Comparison of ENCODE assay signal across 8 cellular contexts in the genomic region with DNA sequence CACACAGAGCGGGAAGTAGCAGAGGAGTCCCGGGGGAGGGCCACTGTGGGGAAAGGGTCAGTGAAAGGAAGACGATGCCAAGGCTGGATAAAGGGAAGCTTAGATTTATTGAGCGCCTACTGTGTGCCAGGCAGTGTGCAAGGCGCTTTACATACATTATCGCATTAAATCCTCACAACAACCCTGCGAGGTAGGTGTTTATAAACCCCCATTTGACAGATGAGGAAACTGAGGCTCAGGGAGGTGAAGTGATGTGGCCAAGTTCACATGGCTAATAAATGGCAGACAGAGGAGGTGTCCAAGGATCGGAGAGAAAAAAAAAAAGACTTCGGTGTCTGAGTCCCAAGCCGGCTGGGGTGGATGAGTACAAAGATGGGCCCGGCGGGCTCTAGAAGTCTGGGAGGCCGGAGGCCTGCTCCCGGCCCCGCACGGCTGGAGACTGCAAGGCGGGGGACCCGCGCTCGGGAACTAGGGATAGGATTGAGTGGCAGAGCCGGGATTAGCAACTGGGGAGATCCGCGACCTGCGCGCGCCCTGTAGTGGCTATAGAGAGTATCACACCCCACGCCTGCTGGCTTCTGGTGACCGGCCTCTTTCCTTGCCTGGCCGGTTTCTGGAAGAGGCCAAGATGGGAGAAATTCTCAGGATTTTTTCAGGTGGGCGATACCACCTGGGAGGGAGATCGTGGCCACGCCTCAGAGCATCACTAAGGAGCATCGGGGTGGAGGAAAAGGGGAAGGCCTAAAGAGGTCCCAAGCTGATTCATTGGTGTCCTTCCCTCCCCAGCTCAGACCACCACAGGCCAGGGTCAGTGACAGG. TPM values are rescaled to one million over a fixed set of nuclear protein-coding genes. Genes with fewer than 3 reads are reported as not detected.
A peak's percentile ranks its signal among the peaks of the same experiment; 100 is the strongest.
DNase-seq lines count a peak whose midpoint lies in the region; ATAC-seq, FAIRE-seq and TF ChIP-seq lines count a peak whose summit lies in the region.

No MANE protein-coding gene starts in this region.

- TF ChIP-seq EP300 in GM12878 (IDR thresholded peaks at IDR 0.05; ENCODE audit: borderline replicate concordance in 1 of 2, control insufficient read depth in 1 of 2, low read depth in 2 of 2, low read length in 2 of 2) (no peak), sigmoid colon (IDR thresholded peaks at IDR 0.05) (no peak)

- TF ChIP-seq CTCF in GM12878 (IDR thresholded peaks at IDR 0.05 in 2 of 3, conservative IDR thresholded peaks at IDR 0.05 in 1 of 3; ENCODE audit: control insufficient read depth in 2 of 3, extremely low read depth in 1 of 3, insufficient read depth in 1 of 3, low read depth in 3 of 3, low read length in 3 of 3), result peak; percentile 68 to 84 (median 82)
- TF ChIP-seq CTCF in sigmoid colon (IDR thresholded peaks at IDR 0.05), result peak; percentile 40 to 90 (median 70)

- H3K4me1 ChIP-seq in GM12878 (ENCODE audit: control insufficient read depth, insufficient read depth, low read length) (peaks cover 29% of the 10 kb centered on the region), sigmoid colon (peaks cover 0 to 48% (median 46%) of the 10 kb centered on the region in 4 donors)

- no peak for TF ChIP-seq POLR2A in GM12878 (IDR thresholded peaks at IDR 0.05; ENCODE audit: low read depth, low read length)
- no peak for TF ChIP-seq POLR2A in sigmoid colon (IDR thresholded peaks at IDR 0.05)

- H4K20me1 ChIP-seq in GM12878 (ENCODE audit: control insufficient read depth, insufficient read depth), result peaks cover 3% of the 10 kb centered on the region

- RAD21 ChIA-PET in GM12878 (lab: Charles Lee; ENCODE audit: unreplicated experiment), result interaction anchor here (0.6 to 5.4 kb wide), 6 partner anchors 12 to 143 kb away, joined by 3 to 62 read pairs (median 24); a partner anchor contains a TSS

- POLR2A ChIA-PET in GM12878 (lab: Charles Lee), result interaction anchor here (1.1 kb wide), 1 partner anchor 74 kb away, joined by 3 read pairs; no protein-coding TSS in a partner anchor

- H2AFZ ChIP-seq in GM12878 (ENCODE audit: control insufficient read depth, low read depth, low read length), result no peak overlapping the region

- CTCF ChIA-PET in GM12878 (lab: Yijun Ruan, JAX), result interaction anchor here (0.5 to 14.1 kb wide), 15 partner anchors 15 to 157 kb away, joined by 3 to 172 read pairs (median 14); a partner anchor contains a TSS

- FAIRE-seq in GM12878 (lab: Jason Lieb, UNC), result no peak

- ATAC-seq in GM12878 (peak; percentile 31), HG03045 (IDR thresholded peaks at IDR 0.05; ENCODE audit: unreplicated experiment) (no peak)

- no TSS peak for BruUV-seq in GM12878 (replicated peaks; lab: Mats Ljungman, UMichigan)

- H3K27me3 ChIP-seq in GM12878 (replicated peaks in 1 of 2; ENCODE audit: control insufficient read depth in 2 of 2, insufficient read depth in 2 of 2, low read length in 1 of 2) (no peaks in the 10 kb centered on the region; a peak in 1 of 4 replicates), sigmoid colon (peaks cover 34 to 97% (median 52%) of the 10 kb centered on the region in 3 donors)

- H3K4me3 ChIP-seq in GM12878 (no peak overlapping the region), sigmoid colon (peak overlapping the region in 2 of 4 donors; percentile 23 to 36)

- H3K36me3 ChIP-seq in GM12878 (ENCODE audit: control insufficient read depth in 2 of 2, insufficient read depth in 2 of 2, low read length in 1 of 2), result no peaks in the 10 kb centered on the region
- H3K36me3 ChIP-seq in sigmoid colon, result no peaks in the 10 kb centered on the region

- SMC1A ChIA-PET in GM12878 (lab: Charles Lee; ENCODE audit: uncharacterized antibody, unreplicated experiment), result interaction anchor here (0.9 to 1.2 kb wide), 2 partner anchors 48 to 75 kb away, joined by 3 to 4 read pairs; a partner anchor contains a TSS

- H3K9me3 ChIP-seq in GM12878 (replicated peaks; ENCODE audit: control insufficient read depth, insufficient read depth, low read length) (no peaks in the 10 kb centered on the region), sigmoid colon (no peaks in the 10 kb centered on the region)

- intact Hi-C loops in GM12878 (cut with micrococcal nuclease; ENCODE audit: unreplicated experiment), result loop anchor here (1.0 to 5.0 kb wide), 3 partner anchors 93 to 142 kb away; a partner anchor contains a TSS
- intact Hi-C loops in sigmoid colon (cut with DNase I), result no loop called here

- peak overlapping the region; percentile 54 for H3K4me2 ChIP-seq in GM12878 (ENCODE audit: control insufficient read depth, insufficient read depth)

- TF ChIP-seq RAD21 in GM12878 (IDR thresholded peaks at IDR 0.05; ENCODE audit: insufficient read depth, low read depth, low read length), result peak; percentile 62

- no peak overlapping the region for H3K9ac ChIP-seq in GM12878 (ENCODE audit: control insufficient read depth, insufficient read depth, low read length)

- DNase-seq in activated CD4-positive, CD25-positive, alpha-beta regulatory T cell treated with anti-CD3 and anti-CD28 coated beads, Interleukin-2, amount 50 U/mL, for 72 hours, result peak; percentile 57
- no peak for DNase-seq in activated CD4-positive, CD25-positive, alpha-beta regulatory T cell (lab: John Stamatoyannopoulos, UW)
- DNase-seq in M059J (ENCODE audit: low read depth) (peak; percentile 77), RPMI7951 (ENCODE audit: low read depth) (peak; percentile 70), GM12878 (ENCODE audit: low read depth, low spot score) (no peak), hippocampal formation (lab: John Stamatoyannopoulos, UW) (peak; percentile 47 to 78), sigmoid colon (peak; percentile 89)

- in situ Hi-C loops in GM12878 (cut with MboI), result no loop called here

- H3K27ac ChIP-seq in GM12878 (ENCODE audit: control insufficient read depth, insufficient read depth) (no peak overlapping the region), sigmoid colon (no peak overlapping the region)

- peaks cover 3% of the 10 kb centered on the region for H3K79me2 ChIP-seq in GM12878 (ENCODE audit: control insufficient read depth, insufficient read depth, low read length)

- WGBS in GM12878 (ENCODE audit: insufficient coverage, insufficient replicate concordance, low lambda C conversion rate, missing lambda C conversion rate), result under 1% methylated on average over 33 of the region's 33 CpGs
- 6 to 7% methylated on average over 33 of the region's 33 CpGs for WGBS in sigmoid colon, 2 donors

RNA-seq across cellular contexts. Expression of a gene that starts 3.9 kb away (rescaled TPM):
- total RNA-seq in M059J (2014; rRNA removed; shearing (Covaris generic)), result not detected in 2 replicates
- not detected in 2 replicates for total RNA-seq in RPMI7951 (2014; rRNA removed; shearing (Covaris generic))
- total RNA-seq in GM12878 (2013; cell fraction: nucleolus; rRNA removed), result 3.6 and 4.6 TPM in 2 replicates
- total RNA-seq in GM12878 (2014; rRNA removed) (9.6 and 11.4 TPM in 2 replicates), GM12878 (2014; rRNA removed; fragmentation: Illumina TruSeq; extraction: Trizol) (5.1 and 5.5 TPM in 2 replicates), GM12878 (2021) (11.5 and 13.4 TPM in 2 replicates), sigmoid colon (under 1 TPM in 1 of 4 donors, not detected in 3; 0.14 TPM)
- 1.5 TPM for polyA plus RNA-seq in GM12878 (2011; ENCODE audit: low read depth)
- polyA plus RNA-seq in GM12878 (2011; rRNA removed) (1.5 and 2.0 TPM in 2 replicates), GM12878 (2014; fragmentation: Illumina TruSeq; extraction: Trizol) (3.0 and 6.1 TPM in 2 replicates), GM12878 (2014; fragmentation: Nextera tagmentation; extraction: Ambion mirVana) (under 1 TPM; 0.10 to 0.22 TPM), GM12878 (2014; rRNA removed) (7.4 and 10.1 TPM in 2 replicates), GM12878 (2016; fragmentation: Nextera tagmentation; extraction: Ambion mirVana) (1 to 10 TPM in 1 of 2 experiments, under 1 TPM in 1; 0.70 to 1.0 TPM), sigmoid colon (under 1 TPM in 2 of 3 donors, not detected in 1; 0.60 to 0.69 TPM)
- 2.1 and 2.6 TPM in 2 replicates for polyA plus RNA-seq in GM12878 (2011; cell fraction: cytosol; rRNA removed)
- 4.1 and 5.1 TPM in 2 replicates for polyA plus RNA-seq in GM12878 (2011; cell fraction: nucleus; rRNA removed)
- polyA plus RNA-seq in GM12878 (2012), result 2.3 and 2.7 TPM in 2 replicates
- 1.5 and 2.7 TPM in 2 replicates for polyA minus RNA-seq in GM12878 (2011; rRNA and poly(A)+ RNA removed)
- polyA minus RNA-seq in GM12878 (2011; cell fraction: cytosol; rRNA and poly(A)+ RNA removed), result 1.3 and 1.5 TPM in 2 replicates
- polyA minus RNA-seq in GM12878 (2011; cell fraction: nucleus; rRNA and poly(A)+ RNA removed), result 1.7 and 2.6 TPM in 2 replicates

RNA-seq across cellular contexts. Expression of a gene that starts 17.1 kb away (rescaled TPM):
- not detected in 2 replicates for total RNA-seq in M059J (2014; rRNA removed; shearing (Covaris generic))
- total RNA-seq in RPMI7951 (2014; rRNA removed; shearing (Covaris generic)), result not detected in 2 replicates
- total RNA-seq in GM12878 (2013; cell fraction: nucleolus; rRNA removed), result not detected in 2 replicates
- total RNA-seq in GM12878 (2014; rRNA removed) (not detected in 2 replicates), GM12878 (2014; rRNA removed; fragmentation: Illumina TruSeq; extraction: Trizol) (not detected in 2 replicates), GM12878 (2021) (not detected in 2 replicates), sigmoid colon (not detected)
- polyA plus RNA-seq in GM12878 (2011; ENCODE audit: low read depth), result not detected
- polyA plus RNA-seq in GM12878 (2011; rRNA removed) (not detected in 2 replicates), GM12878 (2014; fragmentation: Illumina TruSeq; extraction: Trizol) (not detected in 2 replicates), GM12878 (2014; fragmentation: Nextera tagmentation; extraction: Ambion mirVana) (not detected), GM12878 (2014; rRNA removed) (not detected in 2 replicates), GM12878 (2016; fragmentation: Nextera tagmentation; extraction: Ambion mirVana) (not detected), sigmoid colon (under 1 TPM in 1 of 3 donors, not detected in 2; 0.10 TPM)
- 0.13 TPM in 1 of 2 replicates, not detected in the other for polyA plus RNA-seq in GM12878 (2011; cell fraction: cytosol; rRNA removed)
- polyA plus RNA-seq in GM12878 (2011; cell fraction: nucleus; rRNA removed), result 0.12 and 0.37 TPM in 2 replicates
- not detected in 2 replicates for polyA plus RNA-seq in GM12878 (2012)
- polyA minus RNA-seq in GM12878 (2011; rRNA and poly(A)+ RNA removed), result not detected in 2 replicates
- polyA minus RNA-seq in GM12878 (2011; cell fraction: cytosol; rRNA and poly(A)+ RNA removed), result not detected in 2 replicates
- polyA minus RNA-seq in GM12878 (2011; cell fraction: nucleus; rRNA and poly(A)+ RNA removed), result not detected in 2 replicates

RNA-seq across cellular contexts. Expression of a gene that starts 23.3 kb away (rescaled TPM):
- 56.0 and 59.3 TPM in 2 replicates for total RNA-seq in M059J (2014; rRNA removed; shearing (Covaris generic))
- total RNA-seq in RPMI7951 (2014; rRNA removed; shearing (Covaris generic)), result 81.3 and 89.6 TPM in 2 replicates
- total RNA-seq in GM12878 (2013; cell fraction: nucleolus; rRNA removed), result 25.8 and 31.4 TPM in 2 replicates
- total RNA-seq in GM12878 (2014; rRNA removed) (49.5 and 58.1 TPM in 2 replicates), GM12878 (2014; rRNA removed; fragmentation: Illumina TruSeq; extraction: Trizol) (62.6 and 62.8 TPM in 2 replicates), GM12878 (2021) (43.7 and 46.4 TPM in 2 replicates), sigmoid colon (10 to 100 TPM; 49.6 to 71.3 (median 60.0) TPM)
- 46.6 TPM for polyA plus RNA-seq in GM12878 (2011; ENCODE audit: low read depth)
- polyA plus RNA-seq in GM12878 (2011; rRNA removed) (91.6 and 102 TPM in 2 replicates), GM12878 (2014; fragmentation: Illumina TruSeq; extraction: Trizol) (80.9 and 102 TPM in 2 replicates), GM12878 (2014; fragmentation: Nextera tagmentation; extraction: Ambion mirVana) (10 to 100 TPM; 61.5 to 70.9 TPM), GM12878 (2014; rRNA removed) (38.3 and 44.5 TPM in 2 replicates), GM12878 (2016; fragmentation: Nextera tagmentation; extraction: Ambion mirVana) (10 to 100 TPM; 58.5 to 60.3 TPM), sigmoid colon (10 to 100 TPM; 48.6 to 71.2 (median 61.3) TPM)
- 68.6 and 71.3 TPM in 2 replicates for polyA plus RNA-seq in GM12878 (2011; cell fraction: cytosol; rRNA removed)
- 39.9 and 44.5 TPM in 2 replicates for polyA plus RNA-seq in GM12878 (2011; cell fraction: nucleus; rRNA removed)
- polyA plus RNA-seq in GM12878 (2012), result 35.3 and 41.2 TPM in 2 replicates
- polyA minus RNA-seq in GM12878 (2011; rRNA and poly(A)+ RNA removed), result 45.2 and 54.1 TPM in 2 replicates
- 14.2 and 23.2 TPM in 2 replicates for polyA minus RNA-seq in GM12878 (2011; cell fraction: cytosol; rRNA and poly(A)+ RNA removed)
- 8.8 and 19.9 TPM in 2 replicates for polyA minus RNA-seq in GM12878 (2011; cell fraction: nucleus; rRNA and poly(A)+ RNA removed)

RNA-seq across cellular contexts. Expression of a gene that starts 23.7 kb away (rescaled TPM):
- 0.27 TPM in 1 of 2 replicates, not detected in the other for total RNA-seq in M059J (2014; rRNA removed; shearing (Covaris generic))
- 0.29 TPM in 1 of 2 replicates, not detected in the other for total RNA-seq in RPMI7951 (2014; rRNA removed; shearing (Covaris generic))
- total RNA-seq in GM12878 (2013; cell fraction: nucleolus; rRNA removed), result 2.5 and 2.8 TPM in 2 replicates
- total RNA-seq in GM12878 (2014; rRNA removed) (0.27 and 0.45 TPM in 2 replicates), GM12878 (2014; rRNA removed; fragmentation: Illumina TruSeq; extraction: Trizol) (0.27 and 0.37 TPM in 2 replicates), GM12878 (2021) (0.61 and 0.95 TPM in 2 replicates), sigmoid colon (under 1 TPM in 3 of 4 donors, not detected in 1; 0.28 to 0.49 (median 0.36) TPM)
- not detected for polyA plus RNA-seq in GM12878 (2011; ENCODE audit: low read depth)
- polyA plus RNA-seq in GM12878 (2011; rRNA removed) (1.1 and 1.5 TPM in 2 replicates), GM12878 (2014; fragmentation: Illumina TruSeq; extraction: Trizol) (0.16 and 0.22 TPM in 2 replicates), GM12878 (2014; fragmentation: Nextera tagmentation; extraction: Ambion mirVana) (under 1 TPM; 0.09 to 0.10 TPM), GM12878 (2014; rRNA removed) (0.70 and 0.73 TPM in 2 replicates), GM12878 (2016; fragmentation: Nextera tagmentation; extraction: Ambion mirVana) (under 1 TPM; 0.21 to 0.46 TPM), sigmoid colon (1 to 10 TPM in 1 of 3 donors, not detected in 2; 1.0 TPM)
- 1.5 and 1.9 TPM in 2 replicates for polyA plus RNA-seq in GM12878 (2011; cell fraction: cytosol; rRNA removed)
- polyA plus RNA-seq in GM12878 (2011; cell fraction: nucleus; rRNA removed), result 3.3 and 5.2 TPM in 2 replicates
- 0.10 and 0.19 TPM in 2 replicates for polyA plus RNA-seq in GM12878 (2012)
- 0.66 and 0.98 TPM in 2 replicates for polyA minus RNA-seq in GM12878 (2011; rRNA and poly(A)+ RNA removed)
- 1.3 TPM in 1 of 2 replicates, not detected in the other for polyA minus RNA-seq in GM12878 (2011; cell fraction: cytosol; rRNA and poly(A)+ RNA removed)
- polyA minus RNA-seq in GM12878 (2011; cell fraction: nucleus; rRNA and poly(A)+ RNA removed), result 1.6 and 1.8 TPM in 2 replicates

RNA-seq across cellular contexts. Expression of a gene that starts 38.0 kb away (rescaled TPM):
- total RNA-seq in M059J (2014; rRNA removed; shearing (Covaris generic)), result 80.8 and 81.3 TPM in 2 replicates
- total RNA-seq in RPMI7951 (2014; rRNA removed; shearing (Covaris generic)), result 47.8 and 57.1 TPM in 2 replicates
- total RNA-seq in GM12878 (2013; cell fraction: nucleolus; rRNA removed), result 43.5 and 44.5 TPM in 2 replicates
- 59.2 and 60.3 TPM in 2 replicates for total RNA-seq in GM12878 (2014; rRNA removed)
- 50.3 and 50.4 TPM in 2 replicates for total RNA-seq in GM12878 (2014; rRNA removed; fragmentation: Illumina TruSeq; extraction: Trizol)
- total RNA-seq in GM12878 (2021), result 163 and 169 TPM in 2 replicates
- polyA plus RNA-seq in GM12878 (2011; ENCODE audit: low read depth), result 52.8 TPM
- polyA plus RNA-seq in GM12878 (2011; rRNA removed), result 222 and 263 TPM in 2 replicates
- polyA plus RNA-seq in GM12878 (2011; cell fraction: cytosol; rRNA removed), result 280 and 304 TPM in 2 replicates
- 114 and 134 TPM in 2 replicates for polyA plus RNA-seq in GM12878 (2011; cell fraction: nucleus; rRNA removed)
- polyA plus RNA-seq in GM12878 (2012), result 81.3 and 83.4 TPM in 2 replicates
- 93.4 and 95.4 TPM in 2 replicates for polyA plus RNA-seq in GM12878 (2014; fragmentation: Illumina TruSeq; extraction: Trizol)
- polyA plus RNA-seq in GM12878 (2014; fragmentation: Nextera tagmentation; extraction: Ambion mirVana), result 10 to 100 TPM in 1 of 2 experiments, 1 to 10 TPM in 1; 8.7 to 13.2 TPM
- 85.6 and 94.5 TPM in 2 replicates for polyA plus RNA-seq in GM12878 (2014; rRNA removed)
- 10 to 100 TPM; 67.2 to 81.5 TPM for polyA plus RNA-seq in GM12878 (2016; fragmentation: Nextera tagmentation; extraction: Ambion mirVana)
- 138 and 178 TPM in 2 replicates for polyA minus RNA-seq in GM12878 (2011; rRNA and poly(A)+ RNA removed)
- polyA minus RNA-seq in GM12878 (2011; cell fraction: cytosol; rRNA and poly(A)+ RNA removed), result 35.9 and 43.8 TPM in 2 replicates
- 16.8 and 38.7 TPM in 2 replicates for polyA minus RNA-seq in GM12878 (2011; cell fraction: nucleus; rRNA and poly(A)+ RNA removed)
- total RNA-seq in sigmoid colon, result 10 to 100 TPM; 37.9 to 61.0 (median 49.3) TPM
- 100 to 1,000 TPM in 2 of 3 donors, 10 to 100 TPM in 1; 87.7 to 161 (median 132) TPM for polyA plus RNA-seq in sigmoid colon

Comparison
In these comparisons a context has a peak if more than half of its experiments do, and no peak if none do; other contexts are left out.
1. DNase-seq: peak in activated CD4-positive, CD25-positive, alpha-beta regulatory T cell treated with anti-CD3 and anti-CD28 coated beads, Interleukin-2, amount 50 U/mL, for 72 hours (single experiment), M059J (single experiment), RPMI7951 (single experiment), hippocampal formation (2 of 2) and sigmoid colon (single experiment); none in activated CD4-positive, CD25-positive, alpha-beta regulatory T cell (0 of 4) and GM12878 (single experiment).